ENCODE assay signal across 20 cellular contexts in the genomic region with DNA sequence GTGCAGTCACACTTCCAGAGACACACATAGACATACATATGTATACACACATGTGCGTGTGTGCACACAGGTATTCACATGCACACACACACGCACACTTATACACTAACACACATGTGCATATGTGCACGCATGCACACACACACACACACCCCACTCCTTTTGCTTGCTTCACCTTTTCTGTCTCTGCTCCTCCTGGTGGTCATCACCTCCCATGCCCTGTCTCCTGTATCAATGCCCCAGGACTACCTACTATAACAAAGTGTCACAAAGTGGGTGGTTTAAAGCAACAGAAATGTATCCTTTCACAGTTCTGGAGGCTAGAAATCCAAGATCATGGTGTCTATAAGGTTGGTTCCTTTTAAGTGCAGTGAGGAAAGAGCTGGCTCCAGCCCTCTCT. TPM values are rescaled to one million over a fixed set of nuclear protein-coding genes. Genes with fewer than 3 reads are reported as not detected.
DNase-seq lines count a peak whose midpoint lies in the region; ATAC-seq, FAIRE-seq and TF ChIP-seq lines count a peak whose summit lies in the region.
"Had no signal": no experiment of that assay in that cellular context is flagged by ENCODE, and none has a peak within 500 bp of the region (broad histone marks: within the 10 kb centered on the region; RNA-seq: fewer than 3 reads in every experiment).

No MANE protein-coding gene starts in this region.

- no peak overlapping the region for H3K27ac ChIP-seq in H9 (ENCODE audit: insufficient read length, low read depth, low read length)
- H3K27ac ChIP-seq in PC-3 (ENCODE audit: low read length) = no peak overlapping the region
- H3K27ac ChIP-seq in H1 (ENCODE audit: low read depth, low read length) = no peak overlapping the region

- no peaks in the 10 kb centered on the region for H3F3A ChIP-seq in PC-3 (ENCODE audit: low read length, unreplicated experiment)

- H2BK120ac ChIP-seq in H9 (ENCODE audit: low read depth, low read length, poor library complexity, severe bottlenecking) (no peak overlapping the region), H1 (replicated peaks; ENCODE audit: low read depth, low read length) (no peak overlapping the region)

- TF ChIP-seq CTCF in H9 (conservative IDR thresholded peaks at IDR 0.05) (peak; percentile 49; the same call in 2 of the 3 replicates), PC-3 (conservative IDR thresholded peaks at IDR 0.05; ENCODE audit: low read depth, low read length) (peak; percentile 44), H1 (IDR thresholded peaks at IDR 0.05; ENCODE audit: control extremely low read depth in 1 of 3, insufficient read depth in 1 of 3, low read depth in 1 of 3, low read length in 3 of 3) (peak; percentile 37 to 55 (median 48)), progenitor cell of endocrine pancreas (IDR thresholded peaks at IDR 0.05; ENCODE audit: unreplicated experiment) (peak; percentile 18)

- H3K56ac ChIP-seq in H9 (ENCODE audit: insufficient read length, low read depth, low read length) = no peak overlapping the region
- H3K56ac ChIP-seq in H1 (replicated peaks; ENCODE audit: insufficient read length, low read depth, low read length) = no peak overlapping the region

- H3K9me3 Mint-ChIP-seq in H9 (no peaks in the 10 kb centered on the region; a peak in 2 of 5 replicates), progenitor cell of endocrine pancreas (ENCODE audit: low read depth) (peaks cover 3% of the 10 kb centered on the region)
- H3K9me3 Mint-ChIP-seq: activated naive CD4-positive, alpha-beta T cell treated with anti-CD3 and anti-CD28 coated beads, Interleukin-2, amount 50 U/mL, for 24 hours; immature natural killer cell had no signal

- H3K79me1 ChIP-seq in H9 (ENCODE audit: insufficient read depth, low read depth, low read length, poor library complexity, severe bottlenecking) (no peaks in the 10 kb centered on the region), H1 (ENCODE audit: low read depth, low read length) (no peaks in the 10 kb centered on the region)

- no peaks in the 10 kb centered on the region for H3K36me3 ChIP-seq in PC-3 (ENCODE audit: low read depth, low read length)
- H3K36me3 ChIP-seq in H1 (ENCODE audit: control insufficient read depth in 2 of 4, insufficient read depth in 4 of 4, low read length in 3 of 4) = no peaks in the 10 kb centered on the region
- H3K36me3 ChIP-seq: spleen, stomach, upper lobe of left lung had no signal

- H3K36me3 Mint-ChIP-seq in H9 (ENCODE audit: insufficient read depth in 1 of 3, low read depth in 3 of 3) (no peaks in the 10 kb centered on the region), progenitor cell of endocrine pancreas (ENCODE audit: insufficient read depth) (no peaks in the 10 kb centered on the region)
- H3K36me3 Mint-ChIP-seq: activated naive CD4-positive, alpha-beta T cell treated with anti-CD3 and anti-CD28 coated beads, Interleukin-2, amount 50 U/mL, for 24 hours; immature natural killer cell had no signal

- no peak overlapping the region for H4K91ac ChIP-seq in H9 (ENCODE audit: insufficient read length, low read depth, low read length)
- peak overlapping the region; percentile 45 for H4K91ac ChIP-seq in H1 (replicated peaks; ENCODE audit: insufficient read length, low read length)

- POLR2A ChIA-PET in PC-3 (lab: Charles Lee; ENCODE audit: unreplicated experiment) = no interaction called here
- POLR2A ChIA-PET in H1 (lab: Charles Lee; ENCODE audit: partially characterized antibody) = interaction anchor here (1.5 kb wide), 1 partner anchor 196 kb away, joined by 3 read pairs; no protein-coding TSS in a partner anchor

- H3K9me3 ChIP-seq in H9 (ENCODE audit: control insufficient read depth, low read depth, low read length) = no peaks in the 10 kb centered on the region
- no peaks in the 10 kb centered on the region for H3K9me3 ChIP-seq in PC-3 (ENCODE audit: low read length)
- H3K9me3 ChIP-seq in H1 (ENCODE audit: insufficient read depth in 2 of 2, low read depth in 1 of 2, low read length in 1 of 2) = no peaks in the 10 kb centered on the region; a peak in 1 of 4 replicates
- H3K9me3 ChIP-seq: mucosa of descending colon, spleen, stomach, upper lobe of left lung had no signal

- TF ChIP-seq RAD21 in H1 (IDR thresholded peaks at IDR 0.05 in 1 of 2, conservative IDR thresholded peaks at IDR 0.05 in 1 of 2; ENCODE audit: low read depth in 2 of 2, low read length in 2 of 2) = peak; percentile 20 to 46; a peak in 3 of 4 replicates

- TF ChIP-seq POLR2A in H1 (IDR thresholded peaks at IDR 0.05; ENCODE audit: control extremely low read depth in 1 of 2, low read depth in 2 of 2, low read length in 2 of 2) = no peak

- CTCF ChIA-PET in PC-3 (lab: Charles Lee) (no interaction called here), H1 (lab: Charles Lee; ENCODE audit: partially characterized antibody) (interaction anchor here (0.7 to 0.8 kb wide), 2 partner anchors 21 to 82 kb away, joined by 3 read pairs; no protein-coding TSS in a partner anchor)

- H2BK5ac ChIP-seq in H9 (ENCODE audit: insufficient read length, low read length) = no peak overlapping the region
- H2BK5ac ChIP-seq in H1 (ENCODE audit: low read depth, low read length) = no peak overlapping the region

- H2BK15ac ChIP-seq in H9 (ENCODE audit: low read depth, low read length) (no peak overlapping the region), H1 (ENCODE audit: low read length) (no peak overlapping the region)

- H2BK20ac ChIP-seq in H9 (ENCODE audit: low read depth, low read length, poor library complexity, severe bottlenecking) (no peak overlapping the region), H1 (ENCODE audit: low read length) (peak overlapping the region; percentile 38; the same call in 1 of the 2 replicates)

- H3T11ph ChIP-seq in H9 (ENCODE audit: low read length) = no peak overlapping the region

- intact Hi-C loops in PC-3 (cut with micrococcal nuclease) = no loop called here

- ATAC-seq in PC-3 (no peak), GM21529 (IDR thresholded peaks at IDR 0.05; ENCODE audit: unreplicated experiment) (no peak)
- ATAC-seq: activated T-cell treated with anti-CD3 and anti-CD28 coated beads, Interleukin-2, amount 50 U/mL, for 72 hours; mucosa of descending colon; Panc1 had no signal

- H3K18ac ChIP-seq in H9 (ENCODE audit: insufficient read length, low read depth, low read length) = no peak overlapping the region
- no peak overlapping the region for H3K18ac ChIP-seq in H1 (ENCODE audit: extremely low read depth, low read length)

- H3K23me2 ChIP-seq in H9 (ENCODE audit: insufficient read length, low read depth, low read length, poor library complexity, severe bottlenecking) (no peaks in the 10 kb centered on the region), H1 (ENCODE audit: low read depth, low read length) (no peaks in the 10 kb centered on the region)

- no peak overlapping the region for H3K23ac ChIP-seq in H9 (ENCODE audit: insufficient read length, low read depth, low read length)
- no peak overlapping the region for H3K23ac ChIP-seq in H1 (ENCODE audit: insufficient read length)

- WGBS in H9 (ENCODE audit: extremely low coverage, insufficient read length, low lambda C conversion rate) = no CpG with 5 or more reads among the region's 3 CpGs
- WGBS in H1 (ENCODE audit: extremely low coverage in 1 of 2, insufficient coverage in 1 of 2, insufficient read length in 1 of 2, insufficient replicate concordance in 2 of 2, low coverage in 1 of 2, low lambda C conversion rate in 2 of 2, missing lambda C conversion rate in 1 of 2), 2 experiments = 64% methylated on average over 3 of the region's 3 CpGs; no CpG with 5 or more reads in 1 of the 2 experiments

- no peak for FAIRE-seq in H1 (lab: Jason Lieb, UNC)

- no peak overlapping the region for H4K8ac ChIP-seq in H9 (replicated peaks; ENCODE audit: insufficient read length, low read depth, low read length)
- H4K8ac ChIP-seq in H1 (ENCODE audit: extremely low read depth, insufficient read depth, low read length) = no peak overlapping the region

- H2AFZ ChIP-seq in H9 (ENCODE audit: low read length) = no peak overlapping the region
- no peak overlapping the region for H2AFZ ChIP-seq in PC-3 (ENCODE audit: low read length)
- H2AFZ ChIP-seq in H1 (ENCODE audit: low read length) = no peak overlapping the region

- H2AK5ac ChIP-seq in H9 (ENCODE audit: insufficient read length, low read length) (no peak overlapping the region), H1 (ENCODE audit: low read depth, low read length) (no peak overlapping the region)

- H3K9ac ChIP-seq in H9 (ENCODE audit: extremely low read depth, insufficient read length, low read length) = no peak overlapping the region
- H3K9ac ChIP-seq in PC-3 (ENCODE audit: low read length) = no peak overlapping the region
- H3K9ac ChIP-seq in H1 (replicated peaks in 1 of 4; ENCODE audit: extremely low read depth in 1 of 4, low read depth in 3 of 4, low read length in 3 of 4) = no peak overlapping the region

- H3K4me2 ChIP-seq in H9 (ENCODE audit: insufficient read depth, insufficient read length, low read length) = no peak overlapping the region
- no peak overlapping the region for H3K4me2 ChIP-seq in PC-3 (ENCODE audit: low read length)
- H3K4me2 ChIP-seq in H1 (ENCODE audit: insufficient read depth in 1 of 2, low read depth in 2 of 2, low read length in 2 of 2) = no peak overlapping the region

- H2BK12ac ChIP-seq in H9 (ENCODE audit: insufficient read length, low read depth, low read length) = no peak overlapping the region
- H2BK12ac ChIP-seq in H1 (ENCODE audit: low read depth, low read length) = no peak overlapping the region

- H3K27ac Mint-ChIP-seq in H9 (no peak overlapping the region), progenitor cell of endocrine pancreas (no peak overlapping the region)
- H3K27ac Mint-ChIP-seq: activated naive CD4-positive, alpha-beta T cell treated with anti-CD3 and anti-CD28 coated beads, Interleukin-2, amount 50 U/mL, for 24 hours; immature natural killer cell; T-helper 2 cell treated with Interferon-gamma antibody and Interleukin-4, amounts not matched to agents 5 μg/mL and 100 μg/mL, for 36 hours had no signal

- H3K9me2 ChIP-seq in PC-3 (replicated peaks; ENCODE audit: low read length) = no peaks in the 10 kb centered on the region

- H4K20me1 ChIP-seq in H9 (ENCODE audit: control insufficient read depth, insufficient read depth, insufficient read length) (no peaks in the 10 kb centered on the region), PC-3 (ENCODE audit: low read length) (no peaks in the 10 kb centered on the region), H1 (replicated peaks in 1 of 2; ENCODE audit: control insufficient read depth in 1 of 2, insufficient read depth in 2 of 2, low read length in 2 of 2) (no peaks in the 10 kb centered on the region)

- TF ChIP-seq EP300 in H1 (IDR thresholded peaks at IDR 0.05; ENCODE audit: borderline replicate concordance in 1 of 2, low read depth in 2 of 2, low read length in 2 of 2) = no peak

- no peaks in the 10 kb centered on the region for H3K27me3 ChIP-seq in H9 (ENCODE audit: insufficient read depth, low read length)
- no peaks in the 10 kb centered on the region for H3K27me3 ChIP-seq in PC-3 (ENCODE audit: low read length)
- H3K27me3 ChIP-seq in H1 (replicated peaks in 1 of 4; ENCODE audit: control insufficient read depth in 3 of 4, extremely low read depth in 1 of 4, insufficient read depth in 3 of 4, low read length in 3 of 4) = no peaks in the 10 kb centered on the region
- H3K27me3 ChIP-seq: spleen, stomach, upper lobe of left lung had no signal

- H4K5ac ChIP-seq in H9 (ENCODE audit: insufficient read length, low read depth, low read length) (no peak overlapping the region), H1 (ENCODE audit: insufficient read length, low read depth, low read length) (no peak overlapping the region)

- no peaks in the 10 kb centered on the region for H3K4me1 ChIP-seq in H9 (ENCODE audit: insufficient read depth, low read length)
- peaks cover 20% of the 10 kb centered on the region for H3K4me1 ChIP-seq in PC-3 (ENCODE audit: insufficient read depth, low read length)
- no peaks in the 10 kb centered on the region for H3K4me1 ChIP-seq in H1 (replicated peaks in 1 of 4; ENCODE audit: control insufficient read depth in 3 of 4, insufficient read depth in 4 of 4, low read length in 3 of 4)

- no TSS peak for BruUV-seq in PC-3 (replicated peaks; lab: Mats Ljungman, UMichigan)

- H3K79me2 ChIP-seq in H9 (ENCODE audit: insufficient read depth, low read length) (no peaks in the 10 kb centered on the region), PC-3 (ENCODE audit: low read length) (no peaks in the 10 kb centered on the region), H1 (ENCODE audit: control insufficient read depth in 1 of 2, insufficient read depth in 2 of 2, low read length in 2 of 2) (no peaks in the 10 kb centered on the region)

- DNase-seq in H9 = no peak
- no peak for DNase-seq in PC-3
- DNase-seq in H1 (ENCODE audit: low read depth in 1 of 2, low spot score in 2 of 2) = peak in 1 of 2 experiments; percentile 43
- no peak for DNase-seq in progenitor cell of endocrine pancreas (ENCODE audit: low spot score, unreplicated experiment)
- no peak for DNase-seq in T-helper 2 cell
- no peak for DNase-seq in SW480 (ENCODE audit: low spot score)
- DNase-seq: activated T-cell treated with anti-CD3 and anti-CD28 coated beads, Interleukin-2, amount 50 U/mL, for 72 hours; aorta; immature natural killer cell; mucosa of descending colon; NCI-H1694; NCI-H748 treated with DMSO at 0.1 percent for 48 hours; spleen; stimulated activated CD4-positive, alpha-beta T cell treated with anti-CD3 and anti-CD28 coated beads, Interleukin-4, amount 100 ng/mL, for 4 hours; stomach; upper lobe of left lung had no signal

- H3K4me1 Mint-ChIP-seq in H9 = peaks cover 7 to 10% of the 10 kb centered on the region in 2 experiments; a peak in 3 of 4 replicates
- peaks cover 10% of the 10 kb centered on the region for H3K4me1 Mint-ChIP-seq in progenitor cell of endocrine pancreas (ENCODE audit: low read depth)

- H3K4me3 ChIP-seq in PC-3 (ENCODE audit: low read length) (no peak overlapping the region), H1 (ENCODE audit: extremely low read depth in 1 of 4, insufficient read depth in 2 of 4, low read depth in 3 of 4, low read length in 4 of 4) (no peak overlapping the region)
- H3K4me3 ChIP-seq: mucosa of descending colon, spleen, stomach, upper lobe of left lung had no signal

- H3K4me3 Mint-ChIP-seq in H9 (no peak overlapping the region), progenitor cell of endocrine pancreas (ENCODE audit: low read depth) (no peak overlapping the region)
- H3K4me3 Mint-ChIP-seq: activated naive CD4-positive, alpha-beta T cell treated with anti-CD3 and anti-CD28 coated beads, Interleukin-2, amount 50 U/mL, for 24 hours; activated T-cell treated with anti-CD3 and anti-CD28 coated beads, Interleukin-2, amount 50 U/mL, for 72 hours; immature natural killer cell; T-helper 2 cell treated with Interferon-gamma antibody and Interleukin-4, amounts not matched to agents 5 μg/mL and 100 μg/mL, for 36 hours had no signal

- H3K27me3 Mint-ChIP-seq in H9 (ENCODE audit: low read depth) (no peaks in the 10 kb centered on the region; the same call in 1 of the 2 replicates), progenitor cell of endocrine pancreas (no peaks in the 10 kb centered on the region)
- H3K27me3 Mint-ChIP-seq: activated naive CD4-positive, alpha-beta T cell treated with anti-CD3 and anti-CD28 coated beads, Interleukin-2, amount 50 U/mL, for 24 hours had no signal

- H3K4ac ChIP-seq in H9 (ENCODE audit: low read depth, low read length) (no peak overlapping the region), H1 (replicated peaks; ENCODE audit: insufficient read length, low read depth, low read length) (no peak overlapping the region)

- H3K14ac ChIP-seq in H9 (ENCODE audit: insufficient read depth, low read length) (no peak overlapping the region), H1 (ENCODE audit: insufficient read length) (no peak overlapping the region)

RNA-seq across cellular contexts. Expression of gene ETS2, which starts 27.4 kb away (rescaled TPM):
- total RNA-seq in H9 (2021) = 32.7 and 35.3 TPM in 2 replicates
- 127 and 146 TPM in 2 replicates for total RNA-seq in PC-3 (2014; rRNA removed)
- 42.2 and 45.1 TPM in 2 replicates for total RNA-seq in H1 (2021; fragmentation: NEBNext Ultra II Directional; extraction: Animal tissue kit (Norgen Biotek cat#: 25700))
- polyA plus RNA-seq in H1 (2011; rRNA removed) = 10.4 and 11.0 TPM in 2 replicates
- 11.7 TPM for polyA plus RNA-seq in H1 (2011; cell fraction: cytosol; rRNA removed)
- 19.7 TPM for polyA plus RNA-seq in H1 (2011; cell fraction: nucleus; rRNA removed)
- polyA plus RNA-seq in H1 (2012, experiment 1 of 2) = 18.4 to 22.7 TPM (median 21.9 TPM) in 4 replicates
- 12.8 TPM for polyA plus RNA-seq in H1 (2012, experiment 2 of 2)
- 22.6 TPM for polyA plus RNA-seq in H1 (2013, experiment 1 of 2)
- 22.9 TPM for polyA plus RNA-seq in H1 (2013, experiment 2 of 2)
- polyA minus RNA-seq in H1 (2011; rRNA and poly(A)+ RNA removed) = 16.9 and 24.2 TPM in 2 replicates
- 17.0 TPM for polyA minus RNA-seq in H1 (2011; cell fraction: cytosol; rRNA and poly(A)+ RNA removed)
- 15.5 TPM for polyA minus RNA-seq in H1 (2011; cell fraction: nucleus; rRNA and poly(A)+ RNA removed)
- 43.9 and 48.9 TPM in 2 replicates for total RNA-seq in progenitor cell of endocrine pancreas
